14 cellular contexts compared by ENCODE assay signal in the genomic region with DNA sequence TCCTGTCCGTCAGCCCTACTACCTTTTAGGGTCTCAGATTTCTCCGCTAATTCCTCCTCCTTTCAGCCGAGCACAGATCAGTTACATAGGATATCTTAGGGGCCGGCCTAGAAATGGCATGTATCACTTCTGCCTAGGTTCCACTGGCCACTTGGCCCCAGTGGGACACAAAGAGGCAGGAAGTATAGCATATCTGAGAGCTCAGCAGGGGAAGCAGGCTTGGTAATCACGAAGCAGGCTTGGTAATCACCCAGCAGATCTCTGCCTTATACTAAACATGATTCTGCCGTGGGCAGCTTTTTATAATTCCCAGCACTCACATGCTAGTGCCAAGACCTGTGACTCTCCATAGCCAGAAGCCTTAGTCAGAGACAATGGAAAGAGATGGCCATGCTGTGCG. TPM values are rescaled to one million over a fixed set of nuclear protein-coding genes. Genes with fewer than 3 reads are reported as not detected.
"Had no signal": no experiment of that assay in that cellular context is flagged by ENCODE, and none has a peak within 500 bp of the region (broad histone marks: within the 10 kb centered on the region; RNA-seq: fewer than 3 reads in every experiment).

No MANE protein-coding gene starts in this region.

- DNase-seq: activated CD4-positive, alpha-beta T cell treated with anti-CD3 and anti-CD28 coated beads, Interleukin-2, amount 10 ng/mL, durations not matched to agents 24 days and 14 days; activated CD8-positive, alpha-beta memory T cell treated with anti-CD3 and anti-CD28 coated beads, Interleukin-2, amount 50 U/mL, for 48 hours; activated gamma-delta T cell; activated naive CD8-positive, alpha-beta T cell treated with anti-CD3 and anti-CD28 coated beads for 36 hours; activated T-cell treated with anti-CD3 and anti-CD28 coated beads, Interleukin-2, amount 50 U/mL, for 72 hours; dermis blood vessel endothelial cell; gastrocnemius medialis; heart left ventricle; mammary epithelial cell; naive B cell; pancreas; sigmoid colon; stimulated activated CD4-positive, alpha-beta T cell treated with anti-CD3 and anti-CD28 coated beads, Interleukin-2, amount 100 ng/mL, for 24 hours had no signal

- H3K9me3 ChIP-seq: breast epithelium, gastrocnemius medialis, heart left ventricle, pancreas, sigmoid colon had no signal

- H3K4me3 ChIP-seq: breast epithelium, gastrocnemius medialis, heart left ventricle, pancreas, sigmoid colon had no signal

- H3K4me1 ChIP-seq: breast epithelium, heart left ventricle, sigmoid colon had no signal

- H3K27ac ChIP-seq: breast epithelium, gastrocnemius medialis, heart left ventricle, pancreas, sigmoid colon had no signal

- H3K36me3 ChIP-seq: breast epithelium, gastrocnemius medialis, pancreas had no signal

- H3K27me3 ChIP-seq: breast epithelium, gastrocnemius medialis, heart left ventricle, pancreas, sigmoid colon had no signal

RNA-seq across cellular contexts. Expression of a gene that starts 59.7 kb away (rescaled TPM):
- polyA plus RNA-seq: heart left ventricle, mammary epithelial cell, sigmoid colon had no signal
